ENCODE assay signal across 19 cellular contexts in genomic region chr19:12166596-12166995, GRCh38. TPM values are rescaled to one million over a fixed set of nuclear protein-coding genes. Genes with fewer than 3 reads are reported as not detected.
A peak's percentile ranks its signal among the peaks of the same experiment; 100 is the strongest.
DNase-seq lines count a peak whose midpoint lies in the region; ATAC-seq lines count a peak whose summit lies in the region.
"Had no signal": no experiment of that assay in that cellular context is flagged by ENCODE, and none has a peak within 500 bp of the region (broad histone marks: within the 10 kb centered on the region; RNA-seq: fewer than 3 reads in every experiment).

No MANE protein-coding gene starts in this region.

- peaks cover 25% of the 10 kb centered on the region for H3K4me1 Mint-ChIP-seq in T-helper 1 cell treated with Interleukin-12 subunit alpha and Interleukin-12 subunit beta and Interleukin-4 antibody, amounts not matched to agents 30 μg/mL and 1 μg/mL, for 36 hours (ENCODE audit: low read depth)
- peaks cover 53% of the 10 kb centered on the region for H3K4me1 Mint-ChIP-seq in activated naive CD8-positive, alpha-beta T cell treated with anti-CD3 and anti-CD28 coated beads, Interleukin-2, amount 50 U/mL, for 24 hours
- H3K4me1 Mint-ChIP-seq in naive B cell = peaks cover 29 to 64% (median 48%) of the 10 kb centered on the region in 3 donors

- H3F3A ChIP-seq in GM23248 (ENCODE audit: insufficient read depth) = peaks cover 27% of the 10 kb centered on the region

- H3K4me1 ChIP-seq in GM23248 (ENCODE audit: insufficient read depth) = peaks cover 22% of the 10 kb centered on the region

- 95 to 100% methylated on average over 1 of the region's 1 CpG for WGBS in GM23248 (ENCODE audit: low coverage in 1 of 2, low lambda C conversion rate in 2 of 2, missing lambda C conversion rate in 2 of 2), 2 experiments

- peaks cover 82% of the 10 kb centered on the region for H3K79me2 ChIP-seq in GM23248 (ENCODE audit: insufficient read depth)

- DNase-seq in T-helper 1 cell (no peak), GM23248 (peak; percentile 31), naive B cell (no peak), KBM-7 (no peak), DMS 273 (lab: John Stamatoyannopoulos, UW; ENCODE audit: unreplicated experiment) (no peak)
- no peak for DNase-seq in activated naive CD8-positive, alpha-beta T cell treated with anti-CD3 and anti-CD28 coated beads, Interleukin-2, amount 50 U/mL, for 24 hours
- no peak for DNase-seq in effector CD8-positive, alpha-beta T cell (lab: John Stamatoyannopoulos, UW)
- DNase-seq: 8988T; caudate nucleus; mammary epithelial cell; NCI-H2081; NCI-H69; Peyer's patch; stimulated activated CD4-positive, alpha-beta T cell treated with anti-CD3 and anti-CD28 coated beads, Interleukin-2, amount 100 ng/mL, for 48 hours had no signal

- H3K4me3 Mint-ChIP-seq in T-helper 1 cell treated with Interleukin-12 subunit alpha and Interleukin-12 subunit beta and Interleukin-4 antibody, amounts not matched to agents 30 μg/mL and 1 μg/mL, for 36 hours = no peak overlapping the region
- no peak overlapping the region for H3K4me3 Mint-ChIP-seq in activated naive CD8-positive, alpha-beta T cell treated with anti-CD3 and anti-CD28 coated beads, Interleukin-2, amount 50 U/mL, for 24 hours
- peak overlapping the region in 1 of 8 donors; percentile 49 for H3K4me3 Mint-ChIP-seq in naive B cell

- H3K9me2 ChIP-seq in GM23248 (ENCODE audit: insufficient read depth) = no peaks in the 10 kb centered on the region

- no peaks in the 10 kb centered on the region for H4K20me1 ChIP-seq in GM23248 (ENCODE audit: insufficient read depth)

- H2AFZ ChIP-seq in GM23248 = no peak overlapping the region

- H3K9me3 Mint-ChIP-seq in T-helper 1 cell treated with Interleukin-12 subunit alpha and Interleukin-12 subunit beta and Interleukin-4 antibody, amounts not matched to agents 30 μg/mL and 1 μg/mL, for 36 hours = peaks cover 10% of the 10 kb centered on the region
- H3K9me3 Mint-ChIP-seq in activated naive CD8-positive, alpha-beta T cell treated with anti-CD3 and anti-CD28 coated beads, Interleukin-2, amount 50 U/mL, for 24 hours = no peaks in the 10 kb centered on the region
- no peaks in the 10 kb centered on the region for H3K9me3 Mint-ChIP-seq in naive B cell

- no peak overlapping the region for H3K4me2 ChIP-seq in GM23248 (ENCODE audit: unreplicated experiment)

- peaks cover 4% of the 10 kb centered on the region; the same call in 1 of the 2 replicates for H3K36me3 ChIP-seq in GM23248 (ENCODE audit: low read depth)

- peak overlapping the region; percentile 46 for H3K27ac Mint-ChIP-seq in T-helper 1 cell treated with Interleukin-12 subunit alpha and Interleukin-12 subunit beta and Interleukin-4 antibody, amounts not matched to agents 30 μg/mL and 1 μg/mL, for 36 hours
- H3K27ac Mint-ChIP-seq in activated naive CD8-positive, alpha-beta T cell treated with anti-CD3 and anti-CD28 coated beads, Interleukin-2, amount 50 U/mL, for 24 hours = peak overlapping the region; percentile 9
- peak overlapping the region in 4 of 6 donors; percentile 5 to 75 (median 64) for H3K27ac Mint-ChIP-seq in naive B cell

- H3K36me3 Mint-ChIP-seq in T-helper 1 cell treated with Interleukin-12 subunit alpha and Interleukin-12 subunit beta and Interleukin-4 antibody, amounts not matched to agents 30 μg/mL and 1 μg/mL, for 36 hours (ENCODE audit: low read depth) = peaks cover 49% of the 10 kb centered on the region
- H3K36me3 Mint-ChIP-seq in activated naive CD8-positive, alpha-beta T cell treated with anti-CD3 and anti-CD28 coated beads, Interleukin-2, amount 50 U/mL, for 24 hours (ENCODE audit: low read depth) = peaks cover 30% of the 10 kb centered on the region
- H3K36me3 Mint-ChIP-seq in naive B cell = peaks cover 0 to 16% of the 10 kb centered on the region in 2 donors

- no peak overlapping the region for H3K4me3 ChIP-seq in GM23248
- H3K4me3 ChIP-seq: Peyer's patch, tibial nerve had no signal

- no peak overlapping the region for H3K9ac ChIP-seq in GM23248

- in situ Hi-C loops in GM23248 (cut with MboI) (no loop called here), KBM-7 (cut with MboI; ENCODE audit: low pct_unique_long_range_greater_than_20kb, low sequenced_read_pairs) (no loop called here)

- no peak for ATAC-seq in activated naive CD8-positive, alpha-beta T cell treated with anti-CD3 and anti-CD28 coated beads, Interleukin-2, amount 50 U/mL, for 24 hours
- ATAC-seq in naive B cell (ENCODE audit: low read depth in 2 of 2) = no peak
- ATAC-seq: sciatic nerve had no signal

- no peaks in the 10 kb centered on the region for H3K27me3 Mint-ChIP-seq in T-helper 1 cell treated with Interleukin-12 subunit alpha and Interleukin-12 subunit beta and Interleukin-4 antibody, amounts not matched to agents 30 μg/mL and 1 μg/mL, for 36 hours (ENCODE audit: low read depth)
- no peaks in the 10 kb centered on the region for H3K27me3 Mint-ChIP-seq in activated naive CD8-positive, alpha-beta T cell treated with anti-CD3 and anti-CD28 coated beads, Interleukin-2, amount 50 U/mL, for 24 hours
- no peaks in the 10 kb centered on the region for H3K27me3 Mint-ChIP-seq in naive B cell

- H3K9me3 ChIP-seq in GM23248 (ENCODE audit: low read depth) = no peaks in the 10 kb centered on the region
- H3K9me3 ChIP-seq: Peyer's patch, tibial nerve had no signal

- H3K27me3 ChIP-seq in GM23248 (replicated peaks; ENCODE audit: insufficient read depth) = no peaks in the 10 kb centered on the region
- H3K27me3 ChIP-seq: Peyer's patch, tibial nerve had no signal

- peak overlapping the region; percentile 30 for H3K27ac ChIP-seq in GM23248
- H3K27ac ChIP-seq: Peyer's patch, tibial nerve, VCaP had no signal

RNA-seq across cellular contexts. Expression of gene ZNF136, which starts 3.7 kb away (rescaled TPM):
- total RNA-seq in GM23248 (2014; rRNA removed; shearing (Covaris generic)) = 3.0 and 5.1 TPM in 2 replicates
- polyA plus RNA-seq in GM23248 (2016; fragmentation: Nextera tagmentation; extraction: Ambion mirVana) (4.6 and 4.8 TPM in 2 replicates), naive B cell (ENCODE audit: low read depth in 6 of 6) (10 to 100 TPM; 21.6 to 33.2 (median 25.2) TPM)

RNA-seq across cellular contexts. Expression of gene ZNF625, which starts 10.1 kb away (rescaled TPM):
- 3.2 and 7.2 TPM in 2 replicates for total RNA-seq in GM23248 (2014; rRNA removed; shearing (Covaris generic))
- polyA plus RNA-seq in GM23248 (2016; fragmentation: Nextera tagmentation; extraction: Ambion mirVana) (1.5 and 2.4 TPM in 2 replicates), naive B cell (ENCODE audit: low read depth in 6 of 6) (1 to 10 TPM in 2 of 6 donors, under 1 TPM in 3, not detected in 1; 0.47 to 1.2 (median 0.95) TPM)
- total RNA-seq: MCF 10A had no signal

RNA-seq across cellular contexts. Expression of gene ZNF20, which starts 26.4 kb away (rescaled TPM):
- total RNA-seq in GM23248 (2014; rRNA removed; shearing (Covaris generic)) = 5.5 and 5.9 TPM in 2 replicates
- polyA plus RNA-seq in GM23248 (2016; fragmentation: Nextera tagmentation; extraction: Ambion mirVana) (1.3 and 2.1 TPM in 2 replicates), naive B cell (ENCODE audit: low read depth in 6 of 6) (1 to 10 TPM; 1.8 to 5.5 (median 2.9) TPM)

Comparison
In these comparisons a context has a peak if more than half of its experiments do, and no peak if none do; other contexts are left out.
1. H3K27ac Mint-ChIP-seq: peak in every context shown above with its lines; median percentile 64 in naive B cell; 46 in T-helper 1 cell treated with Interleukin-12 subunit alpha and Interleukin-12 subunit beta and Interleukin-4 antibody, amounts not matched to agents 30 μg/mL and 1 μg/mL, for 36 hours; 9 in activated naive CD8-positive, alpha-beta T cell treated with anti-CD3 and anti-CD28 coated beads, Interleukin-2, amount 50 U/mL, for 24 hours.